38 cellular contexts compared by ENCODE assay signal in genomic region chr17:61631800-61632199, GRCh38. TPM values are rescaled to one million over a fixed set of nuclear protein-coding genes. Genes with fewer than 3 reads are reported as not detected.
"Had no signal": no experiment of that assay in that cellular context is flagged by ENCODE, and none has a peak within 500 bp of the region (broad histone marks: within the 10 kb centered on the region; RNA-seq: fewer than 3 reads in every experiment).

No MANE protein-coding gene starts in this region.

- H3K36me3 ChIP-seq: MG63 had no signal

- H3K4me3 ChIP-seq: MG63 had no signal

- H3K27ac ChIP-seq: KMS-11 had no signal

- H3K27me3 ChIP-seq: MG63 had no signal

- DNase-seq: Karpas-422, Kasumi-1, MG63, MM.1S, MV-4-11, NCI-H1048, NCI-H1092, NCI-H1092 treated with DMSO at 0.1 percent for 48 hours, NCI-H1105, NCI-H1105 treated with DMSO at 0.1 percent for 48 hours, NCI-H1417, NCI-H1417 treated with DMSO at 0.1 percent for 48 hours, NCI-H1436, NCI-H1436 treated with DMSO at 0.1 percent for 48 hours, NCI-H146, NCI-H1694, NCI-H1694 treated with DMSO at 0.1 percent for 48 hours, NCI-H187, NCI-H187 treated with DMSO at 0.1 percent for 48 hours, NCI-H1930, NCI-H2029, NCI-H2029 treated with DMSO at 0.1 percent for 48 hours, NCI-H2081, NCI-H2081 treated with DMSO at 0.1 percent for 48 hours, NCI-H2107, NCI-H2171, NCI-H2171 treated with DMSO at 0.1 percent for 48 hours, NCI-H2227 treated with DMSO at 0.1 percent for 48 hours, NCI-H226, NCI-H345, NCI-H446, NCI-H446 treated with DMSO at 0.1 percent for 48 hours, NCI-H510A had no signal

- H3K9me3 ChIP-seq: MG63 had no signal

RNA-seq across cellular contexts. Expression of gene NACA2, which starts 40.8 kb away (rescaled TPM):
- total RNA-seq: LHCN-M2, M059J, MCF 10A, NCI-H460 had no signal
